In genomic region chr20:53569606-53570307, GRCh38 we compare ENCODE assay signal across 17 cellular contexts. TPM values are rescaled to one million over a fixed set of nuclear protein-coding genes. Genes with fewer than 3 reads are reported as not detected.
DNase-seq lines count a peak whose midpoint lies in the region; ATAC-seq, FAIRE-seq and TF ChIP-seq lines count a peak whose summit lies in the region.
"Had no signal": no experiment of that assay in that cellular context is flagged by ENCODE, and none has a peak within 500 bp of the region (broad histone marks: within the 10 kb centered on the region; RNA-seq: fewer than 3 reads in every experiment).

No MANE protein-coding gene starts in this region.

- 90 to 96% methylated on average over 7 of the region's 7 CpGs for WGBS in body of pancreas, 2 donors

- peaks cover 67% of the 10 kb centered on the region for H3K36me3 Mint-ChIP-seq in activated CD4-positive, alpha-beta T cell treated with anti-CD3 and anti-CD28 coated beads for 36 hours (ENCODE audit: low read depth)
- H3K36me3 Mint-ChIP-seq in activated T-helper 2 cell treated with anti-CD3 and anti-CD28 coated beads, Interferon-gamma antibody, Interleukin-2, Interleukin-4, amounts not matched to agents 10 μg/mL and 5 μg/mL and 100 μg/mL, durations not matched to agents 14 hours and 24 hours and 36 hours (ENCODE audit: low read depth), result peaks cover 81% of the 10 kb centered on the region
- peaks cover 55% of the 10 kb centered on the region for H3K36me3 Mint-ChIP-seq in osteocyte (ENCODE audit: unreplicated experiment)

- H3K27me3 Mint-ChIP-seq in activated CD4-positive, alpha-beta T cell treated with anti-CD3 and anti-CD28 coated beads for 36 hours, result no peaks in the 10 kb centered on the region
- H3K27me3 Mint-ChIP-seq in activated T-helper 2 cell treated with anti-CD3 and anti-CD28 coated beads, Interferon-gamma antibody, Interleukin-2, Interleukin-4, amounts not matched to agents 10 μg/mL and 5 μg/mL and 100 μg/mL, durations not matched to agents 14 hours and 24 hours and 36 hours (ENCODE audit: low read depth), result no peaks in the 10 kb centered on the region
- no peaks in the 10 kb centered on the region for H3K27me3 Mint-ChIP-seq in osteocyte (ENCODE audit: unreplicated experiment)
- H3K27me3 Mint-ChIP-seq: progenitor cell of endocrine pancreas had no signal

- ATAC-seq in activated CD4-positive, alpha-beta T cell treated with anti-CD3 and anti-CD28 coated beads for 36 hours, result no peak
- ATAC-seq in body of pancreas, result no peak

- CTCF ChIA-PET in activated CD4-positive, alpha-beta T cell treated with anti-CD3 and anti-CD28 coated beads for 36 hours (lab: Charles Lee), result interaction anchor here (0.7 to 1.2 kb wide), 4 partner anchors 188 to 370 kb away, joined by 3 to 5 read pairs (median 3); no protein-coding TSS in a partner anchor

- TF ChIP-seq CTCF in osteocyte (IDR thresholded peaks at IDR 0.05) (no peak), tibial artery (IDR thresholded peaks at IDR 0.05) (no peak), body of pancreas (IDR thresholded peaks at IDR 0.05) (no peak)

- H3K9me3 ChIP-seq in tibial artery (no peaks in the 10 kb centered on the region), body of pancreas (no peaks in the 10 kb centered on the region)
- H3K9me3 ChIP-seq: heart left ventricle, lower lobe of right lung had no signal

- FAIRE-seq in GM12892 (lab: Jason Lieb, UNC), result no peak
- FAIRE-seq: H54 had no signal

- intact Hi-C loops in activated CD4-positive, alpha-beta T cell treated with anti-CD3 and anti-CD28 coated beads for 36 hours (cut with DNase I, micrococcal nuclease), result loop anchor here (10.0 kb wide), 2 partner anchors 495 to 635 kb away; partner anchors contain the start of gene PFDN4 (in 1 of the 2)
- intact Hi-C loops in activated T-helper 2 cell treated with anti-CD3 and anti-CD28 coated beads, Interferon-gamma antibody, Interleukin-2, Interleukin-4, amounts not matched to agents 10 μg/mL and 5 μg/mL and 100 μg/mL, durations not matched to agents 14 hours and 24 hours and 36 hours (cut with micrococcal nuclease), result no loop called here
- intact Hi-C loops in tibial artery (cut with DNase I; ENCODE audit: low total_unique reads) (loop anchor here (10.0 kb wide), 1 partner anchor 635 kb away; the partner anchor contains the start of gene PFDN4), body of pancreas (cut with DNase I) (loop anchor here (10.0 kb wide), 1 partner anchor 495 kb away; no protein-coding TSS in a partner anchor)

- POLR2A ChIA-PET in activated CD4-positive, alpha-beta T cell treated with anti-CD3 and anti-CD28 coated beads for 36 hours (lab: Charles Lee), result interaction anchor here (0.6 kb wide), 1 partner anchor 310 kb away, joined by 3 read pairs; no protein-coding TSS in a partner anchor

- H3K9me3 Mint-ChIP-seq in activated CD4-positive, alpha-beta T cell treated with anti-CD3 and anti-CD28 coated beads for 36 hours (ENCODE audit: low read depth), result no peaks in the 10 kb centered on the region
- H3K9me3 Mint-ChIP-seq in activated T-helper 2 cell treated with anti-CD3 and anti-CD28 coated beads, Interferon-gamma antibody, Interleukin-2, Interleukin-4, amounts not matched to agents 10 μg/mL and 5 μg/mL and 100 μg/mL, durations not matched to agents 14 hours and 24 hours and 36 hours, result no peaks in the 10 kb centered on the region
- no peaks in the 10 kb centered on the region for H3K9me3 Mint-ChIP-seq in osteocyte (ENCODE audit: unreplicated experiment)

- H3K4me1 Mint-ChIP-seq in activated CD4-positive, alpha-beta T cell treated with anti-CD3 and anti-CD28 coated beads for 36 hours, result peaks cover 42% of the 10 kb centered on the region
- peaks cover 25% of the 10 kb centered on the region for H3K4me1 Mint-ChIP-seq in activated T-helper 2 cell treated with anti-CD3 and anti-CD28 coated beads, Interferon-gamma antibody, Interleukin-2, Interleukin-4, amounts not matched to agents 10 μg/mL and 5 μg/mL and 100 μg/mL, durations not matched to agents 14 hours and 24 hours and 36 hours (ENCODE audit: low read depth)
- no peaks in the 10 kb centered on the region for H3K4me1 Mint-ChIP-seq in osteocyte (ENCODE audit: unreplicated experiment)

- H3K36me3 ChIP-seq in tibial artery, result peaks cover 0 to 78% (median 63%) of the 10 kb centered on the region in 3 donors
- H3K36me3 ChIP-seq in body of pancreas (replicated peaks in 1 of 2; ENCODE audit: insufficient read depth in 1 of 2, low read depth in 2 of 2), result peaks cover 6 to 28% of the 10 kb centered on the region in 2 donors

- peak overlapping the region; percentile 69 for H3K27ac Mint-ChIP-seq in activated CD4-positive, alpha-beta T cell treated with anti-CD3 and anti-CD28 coated beads for 36 hours
- peak overlapping the region; percentile 77 for H3K27ac Mint-ChIP-seq in activated T-helper 2 cell treated with anti-CD3 and anti-CD28 coated beads, Interferon-gamma antibody, Interleukin-2, Interleukin-4, amounts not matched to agents 10 μg/mL and 5 μg/mL and 100 μg/mL, durations not matched to agents 14 hours and 24 hours and 36 hours
- H3K27ac Mint-ChIP-seq in osteocyte (ENCODE audit: unreplicated experiment), result peak overlapping the region; percentile 7

- H3K4me3 Mint-ChIP-seq in activated CD4-positive, alpha-beta T cell treated with anti-CD3 and anti-CD28 coated beads for 36 hours, result no peak overlapping the region
- no peak overlapping the region for H3K4me3 Mint-ChIP-seq in activated T-helper 2 cell treated with anti-CD3 and anti-CD28 coated beads, Interferon-gamma antibody, Interleukin-2, Interleukin-4, amounts not matched to agents 10 μg/mL and 5 μg/mL and 100 μg/mL, durations not matched to agents 14 hours and 24 hours and 36 hours (ENCODE audit: low read depth)
- no peak overlapping the region for H3K4me3 Mint-ChIP-seq in osteocyte (ENCODE audit: unreplicated experiment)

- H3K4me3 ChIP-seq in tibial artery, result no peak overlapping the region
- H3K4me3 ChIP-seq in body of pancreas, result no peak overlapping the region
- H3K4me3 ChIP-seq: heart left ventricle, lower lobe of right lung had no signal

- DNase-seq in activated CD4-positive, alpha-beta T cell treated with anti-CD3 and anti-CD28 coated beads for 36 hours, result no peak
- DNase-seq in activated CD4-positive, alpha-beta T cell treated with anti-CD3 and anti-CD28 coated beads, Interleukin-2, amount 50 U/mL, for 4 hours, result no peak
- DNase-seq in GM12892 (ENCODE audit: insufficient read length) (no peak), osteocyte (ENCODE audit: extremely low spot score, unreplicated experiment) (peak; percentile 36), tibial artery (no peak), T-helper 1 cell (no peak), body of pancreas (no peak)
- no peak for DNase-seq in activated T-helper 2 cell treated with anti-CD3 and anti-CD28 coated beads, Interferon-gamma antibody, Interleukin-2, Interleukin-4, amounts not matched to agents 10 μg/mL and 5 μg/mL and 100 μg/mL, durations not matched to agents 14 hours and 24 hours and 36 hours (ENCODE audit: low spot score)
- DNase-seq: effector memory CD4-positive, alpha-beta T cell; heart left ventricle; IMR-90; lower lobe of right lung; NCI-H187 treated with DMSO at 0.1 percent for 48 hours; RPMI8226 had no signal

- H3K27me3 ChIP-seq in tibial artery, result no peaks in the 10 kb centered on the region
- H3K27me3 ChIP-seq in body of pancreas, result no peaks in the 10 kb centered on the region
- H3K27me3 ChIP-seq: heart left ventricle had no signal

- TF ChIP-seq POLR2A in GM12892 (IDR thresholded peaks at IDR 0.05; ENCODE audit: low read depth, low read length) (0 out of 2 replicates have a peak, but pooled peaks have one; percentile 27), body of pancreas (IDR thresholded peaks at IDR 0.05) (no peak)

- H3K4me1 ChIP-seq in tibial artery (no peaks in the 10 kb centered on the region), body of pancreas (peaks cover 14% of the 10 kb centered on the region)

- H3K27ac ChIP-seq in tibial artery (no peak overlapping the region), body of pancreas (no peak overlapping the region)
- H3K27ac ChIP-seq: 22Rv1, heart left ventricle, lower lobe of right lung had no signal

RNA-seq across cellular contexts. Expression of gene ZNF217, which starts 23.9 kb away (rescaled TPM):
- total RNA-seq in activated CD4-positive, alpha-beta T cell treated with anti-CD3 and anti-CD28 coated beads for 36 hours, result 10 to 100 TPM; 41.5 to 45.6 TPM
- polyA plus RNA-seq in GM12892 (2012; ENCODE audit: missing spikeins), result 35.4 TPM
- total RNA-seq in activated T-helper 2 cell treated with anti-CD3 and anti-CD28 coated beads, Interferon-gamma antibody, Interleukin-2, Interleukin-4, amounts not matched to agents 10 μg/mL and 5 μg/mL and 100 μg/mL, durations not matched to agents 14 hours and 24 hours and 36 hours, result 55.4 and 60.6 TPM in 2 replicates
- total RNA-seq in osteocyte, result 44.3 and 47.2 TPM in 2 replicates
- 10 to 100 TPM; 17.4 to 27.7 TPM for total RNA-seq in body of pancreas

Comparison
In these comparisons a context has a peak if more than half of its experiments do, and no peak if none do; other contexts are left out.
1. H3K27ac Mint-ChIP-seq: peak in every context shown above with its lines; median percentile 77 in activated T-helper 2 cell treated with anti-CD3 and anti-CD28 coated beads, Interferon-gamma antibody, Interleukin-2, Interleukin-4, amounts not matched to agents 10 μg/mL and 5 μg/mL and 100 μg/mL, durations not matched to agents 14 hours and 24 hours and 36 hours; 69 in activated CD4-positive, alpha-beta T cell treated with anti-CD3 and anti-CD28 coated beads for 36 hours; 7 in osteocyte.